ENCODE assay signal across 15 cellular contexts in genomic region chr18:45481846-45482245, GRCh38.
DNase-seq lines count a peak whose midpoint lies in the region; ATAC-seq and TF ChIP-seq lines count a peak whose summit lies in the region.
"Had no signal": no experiment of that assay in that cellular context is flagged by ENCODE, and none has a peak within 500 bp of the region (broad histone marks: within the 10 kb centered on the region; RNA-seq: fewer than 3 reads in every experiment).

No MANE protein-coding gene starts in this region.

- H2AFZ ChIP-seq in OCI-LY7 (ENCODE audit: low read length), result no peak overlapping the region

- POLR2A ChIA-PET in OCI-LY7 (lab: Charles Lee), result interaction anchor here (0.7 kb wide), 1 partner anchor 61 kb away, joined by 3 read pairs; no protein-coding TSS in a partner anchor

- no TSS peak for BruUV-seq in OCI-LY7 (replicated peaks; lab: Mats Ljungman, UMichigan)

- H4K20me1 ChIP-seq in OCI-LY7 (ENCODE audit: insufficient read depth, low read length), result no peaks in the 10 kb centered on the region

- H3K4me3 Mint-ChIP-seq in nephron progenitor cell, result no peak overlapping the region
- H3K4me3 Mint-ChIP-seq in activated CD8-positive, alpha-beta memory T cell treated with anti-CD3 and anti-CD28 coated beads, Interleukin-2, amount 10 ng/mL, durations not matched to agents 7 days and 5 days, result no peak overlapping the region

- H3K36me3 ChIP-seq in OCI-LY7 (ENCODE audit: insufficient read depth, low read length), result no peaks in the 10 kb centered on the region

- ATAC-seq in activated CD8-positive, alpha-beta memory T cell treated with anti-CD3 and anti-CD28 coated beads, Interleukin-2, amount 10 ng/mL, durations not matched to agents 7 days and 5 days, result no peak
- ATAC-seq in HG03460 (IDR thresholded peaks at IDR 0.05; ENCODE audit: unreplicated experiment), result no peak
- ATAC-seq: HCT116 had no signal

- H3K9me3 ChIP-seq in OCI-LY7 (ENCODE audit: low read length), result no peaks in the 10 kb centered on the region

- peaks cover 9% of the 10 kb centered on the region for H3K9me3 Mint-ChIP-seq in nephron progenitor cell
- H3K9me3 Mint-ChIP-seq in activated CD8-positive, alpha-beta memory T cell treated with anti-CD3 and anti-CD28 coated beads, Interleukin-2, amount 10 ng/mL, durations not matched to agents 7 days and 5 days (ENCODE audit: low read depth), result no peaks in the 10 kb centered on the region

- no peaks in the 10 kb centered on the region for H3K9me2 ChIP-seq in OCI-LY7 (ENCODE audit: insufficient read depth, low read length)

- DNase-seq in EH (ENCODE audit: low read depth) (peak; percentile 1), OCI-M1 (lab: John Stamatoyannopoulos, UW) (peak; percentile 48), astrocyte of the spinal cord (ENCODE audit: low read depth, low spot score) (peak; percentile 5), nephron progenitor cell (no peak), OCI-LY7 (ENCODE audit: low spot score) (no peak)
- DNase-seq in activated CD8-positive, alpha-beta memory T cell treated with anti-CD3 and anti-CD28 coated beads, Interleukin-2, amount 10 ng/mL, durations not matched to agents 7 days and 5 days, result no peak
- no peak for DNase-seq in effector CD8-positive, alpha-beta T cell (lab: John Stamatoyannopoulos, UW)
- DNase-seq: AML-193, NCI-H1105, NCI-H187, NCI-H446 treated with DMSO at 0.1 percent for 48 hours, NCI-H748 treated with DMSO at 0.1 percent for 48 hours, SIG-M5 had no signal

- H3K27ac ChIP-seq in OCI-LY7 (ENCODE audit: low read depth, low read length, poor library complexity, severe bottlenecking), result no peak overlapping the region

- H3K4me1 ChIP-seq in OCI-LY7 (ENCODE audit: insufficient read depth, low read length, poor library complexity, severe bottlenecking), result no peaks in the 10 kb centered on the region

- H3K36me3 Mint-ChIP-seq in nephron progenitor cell (ENCODE audit: low read depth), result peaks cover 2% of the 10 kb centered on the region
- H3K36me3 Mint-ChIP-seq in activated CD8-positive, alpha-beta memory T cell treated with anti-CD3 and anti-CD28 coated beads, Interleukin-2, amount 10 ng/mL, durations not matched to agents 7 days and 5 days, result no peaks in the 10 kb centered on the region

- intact Hi-C loops in OCI-LY7 (cut with micrococcal nuclease; ENCODE audit: unreplicated experiment), result no loop called here

- TF ChIP-seq CTCF in astrocyte of the spinal cord (IDR thresholded peaks at IDR 0.05; ENCODE audit: low read depth, low read length) (no peak), nephron progenitor cell (IDR thresholded peaks at IDR 0.05) (no peak), OCI-LY7 (conservative IDR thresholded peaks at IDR 0.05; ENCODE audit: low read length) (no peak)

- in situ Hi-C loops in astrocyte of the spinal cord (cut with HindIII; ENCODE audit: low sequenced_read_pairs), result no loop called here

- no peaks in the 10 kb centered on the region for H3K27me3 Mint-ChIP-seq in nephron progenitor cell (ENCODE audit: low read depth, poor library complexity)
- peaks cover 4% of the 10 kb centered on the region for H3K27me3 Mint-ChIP-seq in activated CD8-positive, alpha-beta memory T cell treated with anti-CD3 and anti-CD28 coated beads, Interleukin-2, amount 10 ng/mL, durations not matched to agents 7 days and 5 days

- H3K4me1 Mint-ChIP-seq in nephron progenitor cell, result peaks cover 12% of the 10 kb centered on the region
- H3K4me1 Mint-ChIP-seq in activated CD8-positive, alpha-beta memory T cell treated with anti-CD3 and anti-CD28 coated beads, Interleukin-2, amount 10 ng/mL, durations not matched to agents 7 days and 5 days, result no peaks in the 10 kb centered on the region

- H3K79me2 ChIP-seq in OCI-LY7 (ENCODE audit: insufficient read depth, low read depth, low read length), result no peaks in the 10 kb centered on the region

- peak overlapping the region; percentile 34 for H3K27ac Mint-ChIP-seq in nephron progenitor cell
- H3K27ac Mint-ChIP-seq in activated CD8-positive, alpha-beta memory T cell treated with anti-CD3 and anti-CD28 coated beads, Interleukin-2, amount 10 ng/mL, durations not matched to agents 7 days and 5 days, result no peak overlapping the region

- no peak overlapping the region for H3K4me3 ChIP-seq in astrocyte of the spinal cord (ENCODE audit: low read depth, low read length)
- H3K4me3 ChIP-seq in OCI-LY7 (ENCODE audit: low read depth, low read length, poor library complexity, severe bottlenecking), result no peak overlapping the region

- H3K4me2 ChIP-seq in OCI-LY7 (ENCODE audit: low read length), result no peak overlapping the region

- CTCF ChIA-PET in OCI-LY7 (lab: Charles Lee; ENCODE audit: unreplicated experiment), result no interaction called here
- CTCF ChIA-PET in activated CD8-positive, alpha-beta memory T cell treated with anti-CD3 and anti-CD28 coated beads, Interleukin-2, amount 10 ng/mL, durations not matched to agents 7 days and 5 days (lab: Charles Lee), result no interaction called here

Comparison
In these comparisons a context has a peak if more than half of its experiments do, and no peak if none do; other contexts are left out.
1. DNase-seq: peak in EH (single experiment), OCI-M1 (single experiment) and astrocyte of the spinal cord (single experiment); none in nephron progenitor cell (single experiment), OCI-LY7 (single experiment), activated CD8-positive, alpha-beta memory T cell treated with anti-CD3 and anti-CD28 coated beads, Interleukin-2, amount 10 ng/mL, durations not matched to agents 7 days and 5 days (single experiment) and effector CD8-positive, alpha-beta T cell (single experiment).